ENCODE assay signal across 9 cellular contexts in genomic region chr17:8289103-8289397, GRCh38. TPM values are rescaled to one million over a fixed set of nuclear protein-coding genes. Genes with fewer than 3 reads are reported as not detected.
DNase-seq lines count a peak whose midpoint lies in the region; ATAC-seq and TF ChIP-seq lines count a peak whose summit lies in the region.
"Had no signal": no experiment of that assay in that cellular context is flagged by ENCODE, and none has a peak within 500 bp of the region (broad histone marks: within the 10 kb centered on the region; RNA-seq: fewer than 3 reads in every experiment).

No MANE protein-coding gene starts in this region.

- peak overlapping the region; percentile 83 for H3K4me2 ChIP-seq in OCI-LY1 (ENCODE audit: low read length)

- no peaks in the 10 kb centered on the region for H3K27me3 Mint-ChIP-seq in dendritic cell treated with granulocyte-macrophage colony-stimulating factor and Interleukin-4, amounts not matched to agents 40 ng/mL and 50 ng/mL, for 4 days
- H3K27me3 Mint-ChIP-seq in naive thymus-derived CD8-positive, alpha-beta T cell: no peaks in the 10 kb centered on the region

- H3F3A ChIP-seq in OCI-LY1 (ENCODE audit: insufficient read depth, low read length): no peaks in the 10 kb centered on the region

- no peak overlapping the region for H2AFZ ChIP-seq in OCI-LY1 (ENCODE audit: low read length)

- POLR2A ChIA-PET in naive thymus-derived CD8-positive, alpha-beta T cell (lab: Charles Lee): interaction anchor here (0.6 to 1.9 kb wide), 14 partner anchors 41 to 374 kb away, joined by 3 to 36 read pairs (median 4); partner anchors contain the start of genes AURKB, CTC1 and PFAS

- no peaks in the 10 kb centered on the region for H3K27me3 ChIP-seq in OCI-LY1 (ENCODE audit: insufficient read depth, low read length)

- H3K9me3 Mint-ChIP-seq in dendritic cell treated with granulocyte-macrophage colony-stimulating factor and Interleukin-4, amounts not matched to agents 40 ng/mL and 50 ng/mL, for 4 days: no peaks in the 10 kb centered on the region
- no peaks in the 10 kb centered on the region for H3K9me3 Mint-ChIP-seq in naive thymus-derived CD8-positive, alpha-beta T cell

- peak overlapping the region; percentile 95 for H3K27ac Mint-ChIP-seq in dendritic cell treated with granulocyte-macrophage colony-stimulating factor and Interleukin-4, amounts not matched to agents 40 ng/mL and 50 ng/mL, for 4 days
- peak overlapping the region; percentile 25 to 99 (median 96) for H3K27ac Mint-ChIP-seq in naive thymus-derived CD8-positive, alpha-beta T cell

- H3K4me1 ChIP-seq in OCI-LY1 (ENCODE audit: insufficient read depth, low read length, severe bottlenecking): peaks cover 46% of the 10 kb centered on the region

- no peak for ATAC-seq in naive thymus-derived CD8-positive, alpha-beta T cell
- ATAC-seq in HG02571 (IDR thresholded peaks at IDR 0.05; ENCODE audit: unreplicated experiment): no peak

- peak overlapping the region; percentile 85 for H3K9ac ChIP-seq in OCI-LY1 (ENCODE audit: low read length)

- no peak for TF ChIP-seq CTCF in OCI-LY1 (IDR thresholded peaks at IDR 0.05; ENCODE audit: low read length)

- peaks cover 75% of the 10 kb centered on the region for H3K4me1 Mint-ChIP-seq in dendritic cell treated with granulocyte-macrophage colony-stimulating factor and Interleukin-4, amounts not matched to agents 40 ng/mL and 50 ng/mL, for 4 days (ENCODE audit: low read depth)
- peaks cover 15 to 58% (median 35%) of the 10 kb centered on the region in 4 donors for H3K4me1 Mint-ChIP-seq in naive thymus-derived CD8-positive, alpha-beta T cell

- intact Hi-C loops in dendritic cell treated with granulocyte-macrophage colony-stimulating factor and Interleukin-4, amounts not matched to agents 40 ng/mL and 50 ng/mL, for 4 days (cut with micrococcal nuclease): loop anchor here (2.0 kb wide), 1 partner anchor 40 kb away; the partner anchor contains the start of genes CTC1 and PFAS

- peak overlapping the region; percentile 8 for H3K27ac ChIP-seq in OCI-LY1 (ENCODE audit: low read depth, low read length, poor library complexity, severe bottlenecking)

- peaks cover 30% of the 10 kb centered on the region for H3K36me3 Mint-ChIP-seq in dendritic cell treated with granulocyte-macrophage colony-stimulating factor and Interleukin-4, amounts not matched to agents 40 ng/mL and 50 ng/mL, for 4 days (ENCODE audit: low read depth)
- H3K36me3 Mint-ChIP-seq in naive thymus-derived CD8-positive, alpha-beta T cell: peaks cover 0 to 2% (median 0%) of the 10 kb centered on the region in 3 donors

- H3K9me2 ChIP-seq in OCI-LY1 (ENCODE audit: low read depth, low read length): no peaks in the 10 kb centered on the region

- peak; percentile 10 for DNase-seq in NCI-H2196 (lab: John Stamatoyannopoulos, UW; ENCODE audit: unreplicated experiment)
- DNase-seq in NCI-H2196 treated with DMSO at 0.1 percent for 48 hours (lab: John Stamatoyannopoulos, UW; ENCODE audit: unreplicated experiment): no peak
- peak in 2 of 10 donors; percentile 38 to 56 for DNase-seq in naive thymus-derived CD8-positive, alpha-beta T cell
- DNase-seq in DMS79 treated with DMSO at 0.1 percent for 48 hours (lab: John Stamatoyannopoulos, UW): no peak
- DNase-seq in NCI-H446 treated with DMSO at 0.1 percent for 48 hours (lab: John Stamatoyannopoulos, UW): no peak

- no peaks in the 10 kb centered on the region for H3K79me2 ChIP-seq in OCI-LY1 (ENCODE audit: insufficient read depth, low read length)

- peak overlapping the region; percentile 72 for H3K4me3 ChIP-seq in OCI-LY1 (ENCODE audit: low read depth, low read length, poor library complexity, severe bottlenecking)

- H4K20me1 ChIP-seq in OCI-LY1 (ENCODE audit: insufficient read depth, low read length): no peaks in the 10 kb centered on the region

- peak overlapping the region; percentile 92 for H3K4me3 Mint-ChIP-seq in dendritic cell treated with granulocyte-macrophage colony-stimulating factor and Interleukin-4, amounts not matched to agents 40 ng/mL and 50 ng/mL, for 4 days
- H3K4me3 Mint-ChIP-seq in naive thymus-derived CD8-positive, alpha-beta T cell: peak overlapping the region; percentile 93 to 99 (median 96)

- no peaks in the 10 kb centered on the region for H3K9me3 ChIP-seq in OCI-LY1 (ENCODE audit: low read length)

- H3K36me3 ChIP-seq in OCI-LY1 (ENCODE audit: insufficient read depth, low read length): no peaks in the 10 kb centered on the region

RNA-seq across cellular contexts. Expression of gene RANGRF, which starts 0.6 kb away (rescaled TPM):
- total RNA-seq in naive thymus-derived CD8-positive, alpha-beta T cell: 10 to 100 TPM; 41.7 to 41.9 TPM
- polyA plus RNA-seq in naive thymus-derived CD8-positive, alpha-beta T cell: 10 to 100 TPM; 67.2 to 79.6 (median 78.7) TPM

RNA-seq across cellular contexts. Expression of gene SLC25A35, which starts 6.2 kb away (rescaled TPM):
- 1 to 10 TPM; 6.5 to 6.7 TPM for total RNA-seq in naive thymus-derived CD8-positive, alpha-beta T cell
- polyA plus RNA-seq in naive thymus-derived CD8-positive, alpha-beta T cell: 1 to 10 TPM in 1 of 3 donors, under 1 TPM in 2; 0.60 to 3.1 (median 0.79) TPM

RNA-seq across cellular contexts. Expression of gene ARHGEF15, which starts 21.0 kb away (rescaled TPM):
- not detected for total RNA-seq in naive thymus-derived CD8-positive, alpha-beta T cell
- polyA plus RNA-seq in naive thymus-derived CD8-positive, alpha-beta T cell: not detected
- total RNA-seq: Daoy had no signal

RNA-seq across cellular contexts. Expression of gene PFAS, which starts 40.0 kb away (rescaled TPM):
- total RNA-seq in naive thymus-derived CD8-positive, alpha-beta T cell: 10 to 100 TPM; 41.4 to 44.0 TPM
- polyA plus RNA-seq in naive thymus-derived CD8-positive, alpha-beta T cell: 10 to 100 TPM; 10.1 to 20.9 (median 19.8) TPM

RNA-seq across cellular contexts. Expression of gene CTC1, which starts 41.2 kb away (rescaled TPM):
- total RNA-seq in naive thymus-derived CD8-positive, alpha-beta T cell: 100 to 1,000 TPM; 278 to 288 TPM
- polyA plus RNA-seq in naive thymus-derived CD8-positive, alpha-beta T cell: 10 to 100 TPM; 15.5 to 27.6 (median 21.9) TPM
